In the genomic region with DNA sequence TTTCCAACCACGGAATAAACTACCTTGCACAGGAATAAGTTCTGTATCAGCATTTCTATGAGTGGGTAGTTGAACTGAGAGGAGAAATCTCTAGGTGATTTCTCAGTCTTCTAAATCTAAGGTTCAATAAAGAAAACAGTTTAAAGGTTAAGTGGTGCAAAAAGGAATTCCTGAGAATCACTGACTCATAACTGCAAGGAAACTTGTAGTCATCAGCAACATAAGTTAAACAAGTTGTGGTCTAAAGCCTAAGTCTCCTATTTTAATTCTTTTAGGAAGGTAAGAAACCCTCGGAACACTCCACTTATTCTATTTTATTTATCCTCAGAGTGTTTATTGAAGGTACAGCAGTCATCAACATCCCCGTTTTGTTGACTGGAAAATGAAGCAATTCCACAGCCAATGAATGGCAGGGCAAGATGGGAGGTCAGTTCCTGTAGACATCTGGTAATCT, we compare ENCODE assay signal across 11 cellular contexts.
DNase-seq lines count a peak whose midpoint lies in the region; ATAC-seq and TF ChIP-seq lines count a peak whose summit lies in the region.
"Had no signal": no experiment of that assay in that cellular context is flagged by ENCODE, and none has a peak within 500 bp of the region (broad histone marks: within the 10 kb centered on the region; RNA-seq: fewer than 3 reads in every experiment).

No MANE protein-coding gene starts in this region.

- no TSS peak for BruUV-seq in mammary epithelial cell (replicated peaks; lab: Mats Ljungman, UMichigan)

- H2AFZ ChIP-seq in mammary epithelial cell (ENCODE audit: low read depth, low read length): no peak overlapping the region

- no peaks in the 10 kb centered on the region for H3K36me3 Mint-ChIP-seq in glutamatergic neuron (ENCODE audit: unreplicated experiment)

- H3K27ac Mint-ChIP-seq in glutamatergic neuron (ENCODE audit: unreplicated experiment): no peak overlapping the region

- H4K20me1 ChIP-seq in mammary epithelial cell (ENCODE audit: insufficient read depth, low read length): no peaks in the 10 kb centered on the region

- peak; percentile 47 for DNase-seq in AG09309 (ENCODE audit: low read depth)
- DNase-seq in HT-29 (ENCODE audit: low spot score): peak; percentile 24
- peak; percentile 70 for DNase-seq in mammary epithelial cell
- no peak for DNase-seq in lung (ENCODE audit: low spot score)
- no peak for DNase-seq in glutamatergic neuron
- no peak for DNase-seq in RPMI8226
- DNase-seq in mesenteric fat pad (ENCODE audit: low spot score): no peak
- no peak for DNase-seq in Peyer's patch
- DNase-seq: midbrain, sigmoid colon, WERI-Rb-1 had no signal

- H3K9me3 Mint-ChIP-seq in glutamatergic neuron (ENCODE audit: unreplicated experiment): no peaks in the 10 kb centered on the region

- H3K27ac ChIP-seq in mammary epithelial cell (ENCODE audit: insufficient read depth, low read depth, low read length) (peak overlapping the region; percentile 45), lung (ENCODE audit: low read depth in 1 of 2, low read length in 1 of 2) (no peak overlapping the region), Peyer's patch (no peak overlapping the region)
- H3K27ac ChIP-seq: sigmoid colon, WERI-Rb-1 had no signal

- no peak overlapping the region for H3K9ac ChIP-seq in mammary epithelial cell (ENCODE audit: insufficient read depth, low read length)

- H3K4me1 Mint-ChIP-seq in glutamatergic neuron (ENCODE audit: low read depth, unreplicated experiment): no peaks in the 10 kb centered on the region

- H3K27me3 Mint-ChIP-seq in glutamatergic neuron (ENCODE audit: unreplicated experiment): no peaks in the 10 kb centered on the region

- CTCF ChIA-PET in mammary epithelial cell (lab: Charles Lee; ENCODE audit: low non-redundant PET): no interaction called here

- H3K36me3 ChIP-seq in mammary epithelial cell (ENCODE audit: insufficient read depth, low read length) (no peaks in the 10 kb centered on the region), lung (ENCODE audit: control insufficient read depth in 2 of 2, insufficient read depth in 2 of 2, low read length in 2 of 2) (no peaks in the 10 kb centered on the region), Peyer's patch (no peaks in the 10 kb centered on the region)
- H3K36me3 ChIP-seq: sigmoid colon, WERI-Rb-1 had no signal

- peaks cover 41% of the 10 kb centered on the region for H3K4me1 ChIP-seq in mammary epithelial cell (ENCODE audit: insufficient read depth, low read length)
- peaks cover 0 to 3% of the 10 kb centered on the region in 2 donors for H3K4me1 ChIP-seq in lung (ENCODE audit: control insufficient read depth in 2 of 2, insufficient read depth in 2 of 2, low read length in 2 of 2)
- H3K4me1 ChIP-seq in Peyer's patch: peaks cover 0 to 12% (median 0%) of the 10 kb centered on the region in 4 donors

- no peaks in the 10 kb centered on the region for H3K79me2 ChIP-seq in mammary epithelial cell (ENCODE audit: insufficient read depth, low read length)

- peak; percentile 29 for ATAC-seq in lung (ENCODE audit: insufficient read depth, low FRiP score)

- H3K4me2 ChIP-seq in mammary epithelial cell (ENCODE audit: insufficient read depth, low read depth, low read length): peak overlapping the region; percentile 44

- H3K4me3 ChIP-seq in AG09309 (ENCODE audit: control insufficient read depth, low read depth, low read length) (no peak overlapping the region), mammary epithelial cell (replicated peaks in 1 of 3; ENCODE audit: insufficient read depth in 1 of 3, low read depth in 2 of 3, low read length in 3 of 3) (no peak overlapping the region), lung (no peak overlapping the region), Peyer's patch (no peak overlapping the region)
- H3K4me3 ChIP-seq: sigmoid colon had no signal

- H3K9me3 ChIP-seq in mammary epithelial cell (replicated peaks; ENCODE audit: insufficient read depth, low read length) (no peaks in the 10 kb centered on the region), lung (ENCODE audit: control insufficient read depth in 2 of 2, insufficient read depth in 1 of 2, low read length in 1 of 2) (no peaks in the 10 kb centered on the region), Peyer's patch (no peaks in the 10 kb centered on the region)
- H3K9me3 ChIP-seq: sigmoid colon had no signal

- no peak for TF ChIP-seq POLR2A in Peyer's patch (IDR thresholded peaks at IDR 0.05)

- intact Hi-C loops in mammary epithelial cell (cut with micrococcal nuclease): no loop called here

- TF ChIP-seq CTCF in AG09309 (IDR thresholded peaks at IDR 0.05; ENCODE audit: control insufficient read depth, insufficient read depth, low read depth, low read length, missing control alignments): no peak
- no peak for TF ChIP-seq CTCF in mammary epithelial cell (conservative IDR thresholded peaks at IDR 0.05 in 1 of 2, IDR thresholded peaks at IDR 0.05 in 1 of 2; ENCODE audit: extremely low read depth in 1 of 2, insufficient read depth in 1 of 2, low read depth in 1 of 2, low read length in 2 of 2)
- no peak for TF ChIP-seq CTCF in lung (IDR thresholded peaks at IDR 0.05; ENCODE audit: control extremely low read depth, extremely low read depth)
- no peak for TF ChIP-seq CTCF in glutamatergic neuron (IDR thresholded peaks at IDR 0.05; ENCODE audit: partially characterized antibody, unreplicated experiment)
- no peak for TF ChIP-seq CTCF in Peyer's patch (IDR thresholded peaks at IDR 0.05)

- no peak overlapping the region for H3K4me3 Mint-ChIP-seq in glutamatergic neuron (ENCODE audit: unreplicated experiment)

- dilution Hi-C loops in mammary epithelial cell (cut with HindIII; ENCODE audit: low sequenced_read_pairs): no loop called here

- WGBS in mammary epithelial cell (ENCODE audit: low coverage, missing lambda C conversion rate): 68% methylated on average over 3 of the region's 3 CpGs
- WGBS in lung, 2 donors: 71 to 84% methylated on average over 3 of the region's 3 CpGs

- no peaks in the 10 kb centered on the region for H3K27me3 ChIP-seq in mammary epithelial cell (ENCODE audit: insufficient read depth, low read length)
- H3K27me3 ChIP-seq in lung (ENCODE audit: control insufficient read depth, insufficient read depth): no peaks in the 10 kb centered on the region
- H3K27me3 ChIP-seq in Peyer's patch: no peaks in the 10 kb centered on the region
- H3K27me3 ChIP-seq: sigmoid colon had no signal

- in situ Hi-C loops in mammary epithelial cell (cut with MboI; ENCODE audit: low sequenced_read_pairs in 2 of 2): no loop called here

Comparison
In these comparisons a context has a peak if more than half of its experiments do, and no peak if none do; other contexts are left out.
1. DNase-seq: peak in AG09309 (single experiment), HT-29 (single experiment) and mammary epithelial cell (single experiment); none in lung (single experiment), glutamatergic neuron (single experiment), RPMI8226 (single experiment), mesenteric fat pad (single experiment) and Peyer's patch (0 of 3).